13 cellular contexts compared by ENCODE assay signal in genomic region chr3:187841552-187841951, GRCh38.
DNase-seq lines count a peak whose midpoint lies in the region; ATAC-seq, FAIRE-seq and TF ChIP-seq lines count a peak whose summit lies in the region.
"Had no signal": no experiment of that assay in that cellular context is flagged by ENCODE, and none has a peak within 500 bp of the region (broad histone marks: within the 10 kb centered on the region; RNA-seq: fewer than 3 reads in every experiment).

No MANE protein-coding gene starts in this region.

- peaks cover 0 to 5% (median 0%) of the 10 kb centered on the region in 11 donors for H3K9me3 Mint-ChIP-seq in naive thymus-derived CD4-positive, alpha-beta T cell
- H3K9me3 Mint-ChIP-seq: neural crest cell, type B pancreatic cell had no signal

- no TSS peak for BruUV-seq in HepG2 (replicated peaks; lab: Mats Ljungman, UMichigan)

- FAIRE-seq in H54 (lab: Jason Lieb, UNC) = no peak
- FAIRE-seq in HepG2 (lab: Jason Lieb, UNC) = no peak
- FAIRE-seq: frontal cortex had no signal

- no peak overlapping the region for H3K9ac ChIP-seq in HepG2 (ENCODE audit: insufficient read depth, low read depth, low read length)

- no peak overlapping the region for H3K4me3 Mint-ChIP-seq in naive thymus-derived CD4-positive, alpha-beta T cell
- H3K4me3 Mint-ChIP-seq: neural crest cell, type B pancreatic cell had no signal

- no peak overlapping the region for H2AFZ ChIP-seq in HepG2 (ENCODE audit: low read length)

- in situ Hi-C loops in HepG2 (cut with HindIII; ENCODE audit: extremely low pct_ligation_motif_present, low pct_unique_long_range_greater_than_20kb) (no loop called here), GM13976 (cut with MboI; ENCODE audit: low sequenced_read_pairs, unreplicated experiment) (no loop called here)

- TF ChIP-seq CTCF in HepG2 (CRISPR knock-in tag; IDR thresholded peaks at IDR 0.05) (no peak), GM13976 (IDR thresholded peaks at IDR 0.05; ENCODE audit: borderline replicate concordance, control extremely low read depth, extremely low read depth, insufficient read depth, missing control alignments) (no peak)

- H3K36me3 Mint-ChIP-seq in naive thymus-derived CD4-positive, alpha-beta T cell = peaks cover 0 to 9% (median 0%) of the 10 kb centered on the region in 5 donors
- H3K36me3 Mint-ChIP-seq: type B pancreatic cell had no signal

- no peak overlapping the region for H3K4me3 ChIP-seq in HepG2 (replicated peaks in 1 of 3; ENCODE audit: insufficient read depth in 1 of 3, low read depth in 2 of 3, low read length in 3 of 3)
- H3K4me3 ChIP-seq in naive thymus-derived CD4-positive, alpha-beta T cell (ENCODE audit: low read length) = no peak overlapping the region

- DNase-seq in COLO829 (ENCODE audit: low spot score) = peak; percentile 60
- DNase-seq in H54 (ENCODE audit: insufficient read length, low spot score) = peak; percentile 19
- DNase-seq in T1000 (lab: John Stamatoyannopoulos, UW) = peak; percentile 71
- DNase-seq in kidney tubule cell (ENCODE audit: low spot score) = peak; percentile 76
- DNase-seq in HepG2 (ENCODE audit: low spot score) = no peak
- DNase-seq in GM13976 (ENCODE audit: low spot score) = no peak
- DNase-seq in naive thymus-derived CD4-positive, alpha-beta T cell = no peak
- DNase-seq in NCI-H187 treated with DMSO at 0.1 percent for 48 hours (lab: John Stamatoyannopoulos, UW) = no peak
- DNase-seq: left cardiac atrium, NCI-H524 had no signal

- no peak overlapping the region for H3K4me2 ChIP-seq in HepG2 (ENCODE audit: low read depth, low read length)

- ATAC-seq in HepG2 = no peak
- no peak for ATAC-seq in naive thymus-derived CD4-positive, alpha-beta T cell

- POLR2A ChIA-PET in HepG2 (lab: Yijun Ruan, JAX) = no interaction called here
- POLR2A ChIA-PET in naive thymus-derived CD4-positive, alpha-beta T cell (lab: Charles Lee) = no interaction called here

- H3K4me1 ChIP-seq in HepG2 (ENCODE audit: insufficient read depth, low read length) = peaks cover 19% of the 10 kb centered on the region
- H3K4me1 ChIP-seq in naive thymus-derived CD4-positive, alpha-beta T cell (ENCODE audit: control insufficient read depth in 2 of 2, insufficient read depth in 2 of 2, low read length in 2 of 2) = no peaks in the 10 kb centered on the region

- no peaks in the 10 kb centered on the region for H3K79me2 ChIP-seq in HepG2 (ENCODE audit: insufficient read depth, low read length)

- H3K9me3 ChIP-seq in HepG2 (ENCODE audit: low read length) = no peaks in the 10 kb centered on the region
- no peaks in the 10 kb centered on the region for H3K9me3 ChIP-seq in naive thymus-derived CD4-positive, alpha-beta T cell (ENCODE audit: control insufficient read depth in 2 of 3, low read length in 3 of 3)

- CTCF ChIA-PET in HepG2 (lab: Yijun Ruan, JAX; ENCODE audit: low intra/inter-chr PET ratio, low total read pairs) = no interaction called here
- CTCF ChIA-PET in naive thymus-derived CD4-positive, alpha-beta T cell (lab: Charles Lee) = no interaction called here

- H3K27me3 Mint-ChIP-seq in naive thymus-derived CD4-positive, alpha-beta T cell = peaks cover 0 to 10% (median 0%) of the 10 kb centered on the region in 5 donors
- H3K27me3 Mint-ChIP-seq: type B pancreatic cell had no signal

- no peaks in the 10 kb centered on the region for H4K20me1 ChIP-seq in HepG2 (ENCODE audit: insufficient read depth, low read length)

- H3K4me1 Mint-ChIP-seq in naive thymus-derived CD4-positive, alpha-beta T cell = peaks cover 0 to 3% (median 0%) of the 10 kb centered on the region in 7 donors
- H3K4me1 Mint-ChIP-seq: neural crest cell had no signal

- WGBS in HepG2 (ENCODE audit: low lambda C conversion rate) = 79% methylated on average over 4 of the region's 4 CpGs

- intact Hi-C loops in HepG2 (cut with micrococcal nuclease; ENCODE audit: unreplicated experiment) = no loop called here
- intact Hi-C loops in naive thymus-derived CD4-positive, alpha-beta T cell (cut with micrococcal nuclease) = no loop called here

- no peaks in the 10 kb centered on the region for H3K36me3 ChIP-seq in HepG2 (replicated peaks in 1 of 2; ENCODE audit: control insufficient read depth in 1 of 2, insufficient read depth in 2 of 2, low read length in 2 of 2)
- no peaks in the 10 kb centered on the region for H3K36me3 ChIP-seq in naive thymus-derived CD4-positive, alpha-beta T cell (ENCODE audit: control insufficient read depth in 2 of 3, insufficient read depth in 3 of 3, low read length in 3 of 3)

- no peak for TF ChIP-seq POLR2A in H54 (IDR thresholded peaks at IDR 0.05; ENCODE audit: low read depth, low read length)
- TF ChIP-seq POLR2A in HepG2 (IDR thresholded peaks at IDR 0.05; ENCODE audit: insufficient read depth in 1 of 2, low read depth in 2 of 2, low read length in 2 of 2) = no peak

- TF ChIP-seq EP300 in HepG2 (IDR thresholded peaks at IDR 0.05; ENCODE audit: low read depth in 2 of 2, low read length in 2 of 2) (no peak), HepG2 (CRISPR knock-in tag; IDR thresholded peaks at IDR 0.05; ENCODE audit: borderline replicate concordance) (no peak)

- H3K27ac Mint-ChIP-seq in naive thymus-derived CD4-positive, alpha-beta T cell = no peak overlapping the region
- H3K27ac Mint-ChIP-seq: type B pancreatic cell had no signal

- no peak overlapping the region for H3K27ac ChIP-seq in HepG2 (ENCODE audit: extremely low read length, insufficient read depth, low read length)
- no peak overlapping the region for H3K27ac ChIP-seq in naive thymus-derived CD4-positive, alpha-beta T cell (ENCODE audit: low read depth, low read length)

- no peaks in the 10 kb centered on the region; a peak in 1 of 5 replicates for H3K27me3 ChIP-seq in HepG2 (ENCODE audit: control insufficient read depth in 1 of 2, insufficient read depth in 2 of 2, low read length in 2 of 2)
- H3K27me3 ChIP-seq in naive thymus-derived CD4-positive, alpha-beta T cell (ENCODE audit: control insufficient read depth in 2 of 2, insufficient read depth in 2 of 2, low read length in 2 of 2) = no peaks in the 10 kb centered on the region

- no peak for TF ChIP-seq RAD21 in HepG2 (CRISPR knock-in tag; IDR thresholded peaks at IDR 0.05)

TF ChIP-seq in HepG2, 621 proteins besides CTCF, POLR2A, EP300 and RAD21 (continues in another document):
- TF ChIP-seq ZNF331 (CRISPR knock-in tag; IDR thresholded peaks at IDR 0.05) = no peak
- no peak for TF ChIP-seq RXRA (CRISPR knock-in tag; IDR thresholded peaks at IDR 0.05)
- TF ChIP-seq FIP1L1 (IDR thresholded peaks at IDR 0.05; ENCODE audit: borderline replicate concordance, insufficient read depth, low read depth, low read length) = no peak
- no peak for TF ChIP-seq ZNF777 (CRISPR knock-in tag; IDR thresholded peaks at IDR 0.05)
- no peak for TF ChIP-seq ZNF235 (CRISPR knock-in tag; IDR thresholded peaks at IDR 0.05; ENCODE audit: borderline replicate concordance)
- no peak for TF ChIP-seq ZNF17 (CRISPR knock-in tag; IDR thresholded peaks at IDR 0.05)
- TF ChIP-seq DNMT1 (CRISPR knock-in tag; IDR thresholded peaks at IDR 0.05) = no peak
- no peak for TF ChIP-seq ZNF597 (CRISPR knock-in tag; IDR thresholded peaks at IDR 0.05)
- no peak for TF ChIP-seq ZNF790 (CRISPR knock-in tag; IDR thresholded peaks at IDR 0.05; ENCODE audit: borderline replicate concordance)
- TF ChIP-seq ZXDC (CRISPR knock-in tag; IDR thresholded peaks at IDR 0.05) = no peak

Comparison
In these comparisons a context has a peak if more than half of its experiments do, and no peak if none do; other contexts are left out.
1. DNase-seq: peak in COLO829 (single experiment), H54 (single experiment), T1000 (single experiment) and kidney tubule cell (single experiment); none in HepG2 (single experiment), GM13976 (single experiment), naive thymus-derived CD4-positive, alpha-beta T cell (0 of 9) and NCI-H187 treated with DMSO at 0.1 percent for 48 hours (single experiment).